1 cellular context compared by ENCODE assay signal in the genomic region with DNA sequence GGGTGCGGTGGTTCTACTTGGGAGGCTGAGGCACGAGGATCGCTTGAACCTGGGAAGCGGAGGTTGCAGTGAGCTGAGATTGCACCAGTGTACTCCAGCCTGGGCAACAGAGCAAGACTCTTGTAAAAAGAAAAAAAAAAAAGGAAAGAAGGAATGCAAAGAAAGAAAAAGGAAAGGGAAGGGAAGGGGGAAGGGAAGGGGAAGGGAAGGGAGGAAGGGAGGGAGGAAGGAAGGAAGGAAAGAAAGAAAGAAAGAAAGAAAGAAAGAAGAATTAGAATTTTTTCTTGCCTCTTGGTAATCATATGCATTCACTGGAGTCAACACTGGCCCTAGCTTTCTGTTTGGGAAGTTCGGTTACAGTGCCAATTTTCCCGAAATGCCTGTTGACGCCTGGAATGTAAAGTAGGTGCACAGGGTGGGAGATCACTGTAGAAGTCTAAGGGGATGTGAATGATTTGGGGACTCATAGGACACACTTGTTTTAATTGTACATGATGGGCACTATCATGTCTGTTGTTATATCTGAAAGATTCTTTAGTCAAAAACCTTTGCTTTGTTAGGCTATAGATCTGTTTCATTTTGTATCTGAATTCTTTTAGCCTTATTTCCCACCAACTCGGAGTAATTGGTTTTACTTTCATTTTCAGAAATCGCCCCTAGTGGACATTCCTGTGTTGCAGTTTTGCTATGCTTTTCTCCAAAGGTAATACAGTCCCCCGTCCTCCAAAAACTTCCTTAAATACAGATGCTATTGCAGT.
TF ChIP-seq lines count a peak whose summit lies in the region.

No MANE protein-coding gene starts in this region.

TF ChIP-seq in GM23338, 12 proteins besides CTCF, POLR2A, EP300 and RAD21 (continued from another document):
- TF ChIP-seq ZNF462 (CRISPR knock-in tag; IDR thresholded peaks at IDR 0.05) (no peak), ZNF114 (CRISPR knock-in tag; IDR thresholded peaks at IDR 0.05) (no peak), EZH2phosphoT487 (IDR thresholded peaks at IDR 0.05; ENCODE audit: unreplicated experiment) (no peak)
